Comparison of ENCODE assay signal across 9 cellular contexts in genomic region chr19:861756-862528, GRCh38. TPM values are rescaled to one million over a fixed set of nuclear protein-coding genes. Genes with fewer than 3 reads are reported as not detected.
DNase-seq lines count a peak whose midpoint lies in the region; ATAC-seq and FAIRE-seq lines count a peak whose summit lies in the region.
"Had no signal": no experiment of that assay in that cellular context is flagged by ENCODE, and none has a peak within 500 bp of the region (broad histone marks: within the 10 kb centered on the region; RNA-seq: fewer than 3 reads in every experiment).

No MANE protein-coding gene starts in this region.

- peaks cover 4% of the 10 kb centered on the region in 2 donors for H3K27me3 ChIP-seq in small intestine (ENCODE audit: control insufficient read depth in 2 of 2, insufficient read depth in 2 of 2, low read length in 2 of 2)

- peak overlapping the region in 1 of 2 donors; percentile 14 for H3K4me3 ChIP-seq in small intestine (ENCODE audit: low read depth in 1 of 2, low read length in 2 of 2)

- H3K27me3 Mint-ChIP-seq in activated CD4-positive, alpha-beta T cell treated with anti-CD3 and anti-CD28 coated beads for 36 hours, result peaks cover 13% of the 10 kb centered on the region

- no peaks in the 10 kb centered on the region for H3K9me3 Mint-ChIP-seq in activated CD4-positive, alpha-beta T cell treated with anti-CD3 and anti-CD28 coated beads for 36 hours (ENCODE audit: low read depth)

- ATAC-seq in activated CD4-positive, alpha-beta T cell treated with anti-CD3 and anti-CD28 coated beads for 36 hours, result peak; percentile 61
- ATAC-seq in HG03175 (IDR thresholded peaks at IDR 0.05; ENCODE audit: unreplicated experiment), result no peak

- no peaks in the 10 kb centered on the region for H3K36me3 ChIP-seq in small intestine (ENCODE audit: control insufficient read depth in 2 of 2, insufficient read depth in 2 of 2, low read length in 2 of 2)

- peaks cover 13% of the 10 kb centered on the region for H3K4me1 Mint-ChIP-seq in activated CD4-positive, alpha-beta T cell treated with anti-CD3 and anti-CD28 coated beads for 36 hours

- no peak overlapping the region for H3K27ac ChIP-seq in small intestine (ENCODE audit: low read depth in 1 of 2, low read length in 1 of 2)

- CTCF ChIA-PET in activated CD4-positive, alpha-beta T cell treated with anti-CD3 and anti-CD28 coated beads for 36 hours (lab: Charles Lee), result interaction anchor here (2.1 kb wide), 1 partner anchor 121 kb away, joined by 21 read pairs; the partner anchor contains the start of gene WDR18

- no peaks in the 10 kb centered on the region for H3K4me1 ChIP-seq in small intestine (ENCODE audit: control insufficient read depth in 2 of 2, insufficient read depth in 1 of 2, low read depth in 1 of 2, low read length in 1 of 2)

- POLR2A ChIA-PET in activated CD4-positive, alpha-beta T cell treated with anti-CD3 and anti-CD28 coated beads for 36 hours (lab: Charles Lee), result no interaction called here

- H3K9me3 ChIP-seq in small intestine (ENCODE audit: control insufficient read depth, low read depth), result no peaks in the 10 kb centered on the region

- WGBS in small intestine, 3 donors, result 15 to 22% (median 21%) methylated on average over 42 to 57 of the region's 57 CpGs

- intact Hi-C loops in activated CD4-positive, alpha-beta T cell treated with anti-CD3 and anti-CD28 coated beads for 36 hours (cut with DNase I, micrococcal nuclease), result loop anchor here (1.0 to 2.0 kb wide), 15 partner anchors 11 to 379 kb away; partner anchors contain the start of genes ATP5F1D (in 1 of the 2), MED16 (in 1 of the 2), POLRMT (in 1 of the 2) and PTBP1 (in 1 of the 2)

- peak overlapping the region; percentile 40 for H3K4me3 Mint-ChIP-seq in activated CD4-positive, alpha-beta T cell treated with anti-CD3 and anti-CD28 coated beads for 36 hours

- DNase-seq in GDM1 (lab: John Stamatoyannopoulos, UW) (peak; percentile 80), NCI-H2029 (lab: John Stamatoyannopoulos, UW) (peak; percentile 90), dermis blood vessel endothelial cell (peak; percentile 54), small intestine (peak; percentile 67), COR-L47 (lab: John Stamatoyannopoulos, UW) (no peak), midbrain (lab: John Stamatoyannopoulos, UW) (no peak)
- DNase-seq in activated CD4-positive, alpha-beta T cell treated with anti-CD3 and anti-CD28 coated beads for 36 hours, result peak; percentile 87

- no peak overlapping the region for H3K27ac Mint-ChIP-seq in activated CD4-positive, alpha-beta T cell treated with anti-CD3 and anti-CD28 coated beads for 36 hours

- FAIRE-seq in small intestine (lab: Jason Lieb, UNC), result no peak

- no peaks in the 10 kb centered on the region for H3K36me3 Mint-ChIP-seq in activated CD4-positive, alpha-beta T cell treated with anti-CD3 and anti-CD28 coated beads for 36 hours (ENCODE audit: low read depth)

RNA-seq across cellular contexts. Expression of gene CFD, which starts 2.5 kb away (rescaled TPM):
- total RNA-seq in activated CD4-positive, alpha-beta T cell treated with anti-CD3 and anti-CD28 coated beads for 36 hours, result 1 to 10 TPM in 1 of 2 experiments, under 1 TPM in 1; 0.79 to 1.5 TPM
- 2.5 TPM in 1 of 2 replicates, not detected in the other for total RNA-seq in dermis blood vessel endothelial cell
- 100 to 1,000 TPM in 1 of 3 donors, 10 to 100 TPM in 1, 1 to 10 TPM in 1; 3.8 to 601 (median 36.2) TPM for polyA plus RNA-seq in small intestine

RNA-seq across cellular contexts. Expression of gene ELANE, which starts 9.8 kb away (rescaled TPM):
- total RNA-seq in activated CD4-positive, alpha-beta T cell treated with anti-CD3 and anti-CD28 coated beads for 36 hours, result not detected
- total RNA-seq in dermis blood vessel endothelial cell, result not detected in 2 replicates
- 1 to 10 TPM in 1 of 3 donors, not detected in 2; 1.8 TPM for polyA plus RNA-seq in small intestine

RNA-seq across cellular contexts. Expression of gene PRTN3, which starts 21.1 kb away (rescaled TPM):
- total RNA-seq in activated CD4-positive, alpha-beta T cell treated with anti-CD3 and anti-CD28 coated beads for 36 hours, result not detected
- not detected in 2 replicates for total RNA-seq in dermis blood vessel endothelial cell
- polyA plus RNA-seq in small intestine, result not detected
- total RNA-seq: left cardiac atrium had no signal

RNA-seq across cellular contexts. Expression of gene MED16, which starts 31.0 kb away (rescaled TPM):
- total RNA-seq in activated CD4-positive, alpha-beta T cell treated with anti-CD3 and anti-CD28 coated beads for 36 hours, result 10 to 100 TPM; 52.6 to 70.3 TPM
- 40.5 and 64.0 TPM in 2 replicates for total RNA-seq in dermis blood vessel endothelial cell
- 100 to 1,000 TPM in 1 of 3 donors, 10 to 100 TPM in 2; 39.0 to 107 (median 94.8) TPM for polyA plus RNA-seq in small intestine

RNA-seq across cellular contexts. Expression of gene RNU6-9, which starts 31.3 kb away (rescaled TPM):
- total RNA-seq in activated CD4-positive, alpha-beta T cell treated with anti-CD3 and anti-CD28 coated beads for 36 hours, result not detected
- total RNA-seq in dermis blood vessel endothelial cell, result not detected in 2 replicates
- polyA plus RNA-seq in small intestine, result not detected
- total RNA-seq: left cardiac atrium had no signal

Comparison
In these comparisons a context has a peak if more than half of its experiments do, and no peak if none do; other contexts are left out.
1. DNase-seq: peak in GDM1 (single experiment), NCI-H2029 (single experiment), activated CD4-positive, alpha-beta T cell treated with anti-CD3 and anti-CD28 coated beads for 36 hours (single experiment), dermis blood vessel endothelial cell (single experiment) and small intestine (single experiment); none in COR-L47 (single experiment) and midbrain (single experiment).